Comparison of ENCODE assay signal across 20 cellular contexts in the genomic region with DNA sequence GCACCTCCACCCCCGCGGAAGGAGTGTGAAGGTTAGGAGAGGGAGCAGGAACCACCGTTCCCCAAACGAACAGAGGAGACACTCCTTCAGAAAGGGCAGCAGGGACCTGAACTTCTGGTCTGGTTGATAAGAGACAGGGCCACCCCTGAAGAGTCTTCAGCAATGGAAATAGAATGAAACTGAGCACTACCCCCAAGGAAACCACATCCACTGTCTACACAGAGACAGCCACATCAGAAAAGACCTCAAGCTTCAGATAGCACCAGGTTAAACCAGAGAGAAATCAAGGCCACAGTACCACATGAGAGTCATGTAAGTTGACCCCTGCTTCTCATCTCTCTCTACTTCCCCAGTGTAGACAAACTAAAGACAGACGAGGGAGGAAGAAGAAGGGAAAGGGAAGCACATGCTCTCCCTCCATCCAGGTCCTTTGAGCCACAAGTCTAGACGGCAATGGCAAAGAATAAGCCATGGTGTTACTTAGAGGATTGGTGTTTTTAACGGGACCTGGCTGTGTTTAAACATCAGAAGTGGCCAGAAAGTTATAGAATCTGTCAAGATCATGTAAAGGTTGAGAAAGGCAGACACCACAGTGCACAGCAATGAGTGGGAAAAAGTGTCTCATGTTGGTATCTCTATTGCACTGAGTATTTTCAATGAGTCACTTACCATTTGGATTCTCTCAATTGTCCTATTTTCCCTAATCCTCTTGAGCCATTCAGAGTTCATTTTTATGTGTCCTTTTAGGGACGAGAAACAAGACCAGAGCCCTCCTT. TPM values are rescaled to one million over a fixed set of nuclear protein-coding genes. Genes with fewer than 3 reads are reported as not detected.
DNase-seq lines count a peak whose midpoint lies in the region; ATAC-seq and TF ChIP-seq lines count a peak whose summit lies in the region.
"Had no signal": no experiment of that assay in that cellular context is flagged by ENCODE, and none has a peak within 500 bp of the region (broad histone marks: within the 10 kb centered on the region; RNA-seq: fewer than 3 reads in every experiment).

No MANE protein-coding gene starts in this region.

- H3K27ac Mint-ChIP-seq in Caco-2 (ENCODE audit: unreplicated experiment), result peak overlapping the region; percentile 84
- H3K27ac Mint-ChIP-seq in activated naive CD8-positive, alpha-beta T cell treated with anti-CD3 and anti-CD28 coated beads, Interleukin-2, amount 50 U/mL, for 24 hours, result peak overlapping the region; percentile 81

- peak; percentile 85 for ATAC-seq in activated naive CD8-positive, alpha-beta T cell treated with anti-CD3 and anti-CD28 coated beads, Interleukin-2, amount 50 U/mL, for 24 hours
- ATAC-seq in GM18909 (IDR thresholded peaks at IDR 0.05; ENCODE audit: poor library complexity, unreplicated experiment), result no peak
- no peak for ATAC-seq in omental fat pad (ENCODE audit: low FRiP score)
- ATAC-seq: body of pancreas, psoas muscle, Right ventricle myocardium inferior had no signal

- H3K4me1 ChIP-seq in Caco-2, result peaks cover 33% of the 10 kb centered on the region
- H3K4me1 ChIP-seq in trophoblast cell (ENCODE audit: control insufficient read depth in 1 of 2, insufficient read depth in 2 of 2, low read length in 2 of 2), result peaks cover 6 to 13% of the 10 kb centered on the region in 2 experiments
- H3K4me1 ChIP-seq: body of pancreas, psoas muscle, testis, uterus had no signal

- TF ChIP-seq CTCF in Caco-2 (IDR thresholded peaks at IDR 0.05; ENCODE audit: insufficient read depth in 1 of 2, low read depth in 1 of 2, low read length in 1 of 2, severe bottlenecking in 1 of 2, unreplicated experiment in 1 of 2) (no peak), omental fat pad (IDR thresholded peaks at IDR 0.05) (no peak)

- peak overlapping the region; percentile 38 for H2BK12ac ChIP-seq in trophoblast cell (ENCODE audit: low read length)

- H3K9me3 Mint-ChIP-seq in Caco-2 (ENCODE audit: unreplicated experiment), result peaks cover 25% of the 10 kb centered on the region
- H3K9me3 Mint-ChIP-seq in activated naive CD8-positive, alpha-beta T cell treated with anti-CD3 and anti-CD28 coated beads, Interleukin-2, amount 50 U/mL, for 24 hours, result no peaks in the 10 kb centered on the region

- peaks cover 4% of the 10 kb centered on the region for H3K79me2 ChIP-seq in trophoblast cell (ENCODE audit: control insufficient read depth, insufficient read depth, low read length, poor library complexity)

- H3K14ac ChIP-seq in trophoblast cell (ENCODE audit: low read length), result no peak overlapping the region

- no peak overlapping the region for H3K4me2 ChIP-seq in trophoblast cell (ENCODE audit: low read length)

- intact Hi-C loops in Caco-2 (cut with micrococcal nuclease; ENCODE audit: unreplicated experiment), result loop anchor here (5.0 kb wide), 1 partner anchor 66 kb away; no protein-coding TSS in a partner anchor

- peak overlapping the region; percentile 27 for H3K4me3 Mint-ChIP-seq in Caco-2 (ENCODE audit: unreplicated experiment)
- peak overlapping the region; percentile 39 for H3K4me3 Mint-ChIP-seq in activated naive CD8-positive, alpha-beta T cell treated with anti-CD3 and anti-CD28 coated beads, Interleukin-2, amount 50 U/mL, for 24 hours

- no peak overlapping the region for H3K27ac ChIP-seq in trophoblast cell (ENCODE audit: low read depth, low read length)
- H3K27ac ChIP-seq: body of pancreas, psoas muscle, testis, uterus had no signal

- H2BK5ac ChIP-seq in trophoblast cell (ENCODE audit: low read depth, low read length, poor library complexity), result no peak overlapping the region

- H3K27me3 Mint-ChIP-seq in Caco-2 (ENCODE audit: insufficient read depth, unreplicated experiment), result no peaks in the 10 kb centered on the region
- peaks cover 29% of the 10 kb centered on the region for H3K27me3 Mint-ChIP-seq in activated naive CD8-positive, alpha-beta T cell treated with anti-CD3 and anti-CD28 coated beads, Interleukin-2, amount 50 U/mL, for 24 hours

- no peak overlapping the region for H3K23ac ChIP-seq in trophoblast cell (ENCODE audit: low read length)

- H3K4me3 ChIP-seq in Caco-2 (ENCODE audit: low read depth, low read length) (no peak overlapping the region), trophoblast cell (ENCODE audit: low read depth, low read length) (no peak overlapping the region)
- H3K4me3 ChIP-seq: body of pancreas, psoas muscle, testis, uterus had no signal

- H3K9me3 ChIP-seq in Caco-2 (peaks cover 2% of the 10 kb centered on the region; the same call in 1 of the 2 replicates), trophoblast cell (ENCODE audit: insufficient read depth, low read depth, low read length) (no peaks in the 10 kb centered on the region)
- H3K9me3 ChIP-seq: body of pancreas, psoas muscle, testis, uterus had no signal

- no peak overlapping the region for H3K9ac ChIP-seq in trophoblast cell (ENCODE audit: low read length)

- H3K36me3 Mint-ChIP-seq in Caco-2 (ENCODE audit: insufficient read depth, unreplicated experiment), result peaks cover 11% of the 10 kb centered on the region
- H3K36me3 Mint-ChIP-seq in activated naive CD8-positive, alpha-beta T cell treated with anti-CD3 and anti-CD28 coated beads, Interleukin-2, amount 50 U/mL, for 24 hours (ENCODE audit: low read depth), result no peaks in the 10 kb centered on the region

- peaks cover 5% of the 10 kb centered on the region for H3K79me1 ChIP-seq in trophoblast cell (ENCODE audit: low read length)

- H2AFZ ChIP-seq in trophoblast cell (ENCODE audit: insufficient read depth, low read length, poor library complexity), result no peak overlapping the region

- no peak overlapping the region for H3K4ac ChIP-seq in trophoblast cell (ENCODE audit: low read depth, low read length)

- WGBS in trophoblast cell (ENCODE audit: extremely low coverage, insufficient coverage, insufficient read length), result no CpG with 5 or more reads among the region's 8 CpGs

- H4K12ac ChIP-seq in trophoblast cell (ENCODE audit: low read depth, low read length), result no peak overlapping the region

- no peak overlapping the region for H3K18ac ChIP-seq in trophoblast cell (ENCODE audit: low read length)

- no peaks in the 10 kb centered on the region for H3K27me3 ChIP-seq in Caco-2 (replicated peaks; ENCODE audit: control insufficient read depth, insufficient read depth, low read length)
- H3K27me3 ChIP-seq in trophoblast cell (ENCODE audit: insufficient read depth, low read length), result no peaks in the 10 kb centered on the region
- H3K27me3 ChIP-seq: body of pancreas, testis, uterus had no signal

- H4K91ac ChIP-seq in trophoblast cell (ENCODE audit: low read depth, low read length), result peak overlapping the region; percentile 10

- CTCF ChIA-PET in Caco-2 (lab: Charles Lee), result interaction anchor here (0.6 kb wide), 1 partner anchor 35 kb away, joined by 4 read pairs; no protein-coding TSS in a partner anchor

- peak overlapping the region; percentile 52 for H2BK120ac ChIP-seq in trophoblast cell (ENCODE audit: insufficient read depth, low read length, poor library complexity)

- H3K36me3 ChIP-seq in Caco-2 (ENCODE audit: control insufficient read depth, insufficient read depth, low read length) (peaks cover 2% of the 10 kb centered on the region; the same call in 1 of the 2 replicates), trophoblast cell (ENCODE audit: control insufficient read depth in 1 of 2, insufficient read depth in 2 of 2, low read length in 2 of 2) (no peaks in the 10 kb centered on the region)
- H3K36me3 ChIP-seq: uterus had no signal

- no TSS peak for BruUV-seq in Caco-2 (replicated peaks; lab: Mats Ljungman, UMichigan)

- no peak overlapping the region for H4K8ac ChIP-seq in trophoblast cell (ENCODE audit: low read depth, low read length)

- peaks cover 47% of the 10 kb centered on the region for H3K4me1 Mint-ChIP-seq in Caco-2 (ENCODE audit: low read depth, unreplicated experiment)
- H3K4me1 Mint-ChIP-seq in activated naive CD8-positive, alpha-beta T cell treated with anti-CD3 and anti-CD28 coated beads, Interleukin-2, amount 50 U/mL, for 24 hours, result peaks cover 20% of the 10 kb centered on the region

- H2AK5ac ChIP-seq in trophoblast cell (ENCODE audit: low read length), result peak overlapping the region; percentile 11

- DNase-seq in Caco-2 (no peak), OCI-M1 (lab: John Stamatoyannopoulos, UW) (peak; percentile 64), trophoblast cell (no peak), NCI-H2227 (lab: John Stamatoyannopoulos, UW; ENCODE audit: unreplicated experiment) (no peak), omental fat pad (ENCODE audit: low spot score) (no peak)
- no peak for DNase-seq in activated naive CD8-positive, alpha-beta T cell treated with anti-CD3 and anti-CD28 coated beads, Interleukin-2, amount 50 U/mL, for 24 hours
- DNase-seq: body of pancreas; DMS 273 treated with DMSO at 0.1 percent for 48 hours; effector CD4-positive, alpha-beta T cell; head of caudate nucleus; NCI-H1105 treated with DMSO at 0.1 percent for 48 hours; NCI-H2081; NCI-H345; NCI-H82; psoas muscle; T1000; testis; uterus had no signal

- POLR2A ChIA-PET in Caco-2 (lab: Charles Lee), result no interaction called here

RNA-seq across cellular contexts. Expression of a gene that starts 31.4 kb away (rescaled TPM):
- total RNA-seq in Caco-2 (2022) (201 and 206 TPM in 2 replicates), omental fat pad (100 to 1,000 TPM; 379 to 659 (median 437) TPM)
- 1,013 and 1,027 TPM in 2 replicates for polyA plus RNA-seq in trophoblast cell (2013)
